28 cellular contexts compared by ENCODE assay signal in the genomic region with DNA sequence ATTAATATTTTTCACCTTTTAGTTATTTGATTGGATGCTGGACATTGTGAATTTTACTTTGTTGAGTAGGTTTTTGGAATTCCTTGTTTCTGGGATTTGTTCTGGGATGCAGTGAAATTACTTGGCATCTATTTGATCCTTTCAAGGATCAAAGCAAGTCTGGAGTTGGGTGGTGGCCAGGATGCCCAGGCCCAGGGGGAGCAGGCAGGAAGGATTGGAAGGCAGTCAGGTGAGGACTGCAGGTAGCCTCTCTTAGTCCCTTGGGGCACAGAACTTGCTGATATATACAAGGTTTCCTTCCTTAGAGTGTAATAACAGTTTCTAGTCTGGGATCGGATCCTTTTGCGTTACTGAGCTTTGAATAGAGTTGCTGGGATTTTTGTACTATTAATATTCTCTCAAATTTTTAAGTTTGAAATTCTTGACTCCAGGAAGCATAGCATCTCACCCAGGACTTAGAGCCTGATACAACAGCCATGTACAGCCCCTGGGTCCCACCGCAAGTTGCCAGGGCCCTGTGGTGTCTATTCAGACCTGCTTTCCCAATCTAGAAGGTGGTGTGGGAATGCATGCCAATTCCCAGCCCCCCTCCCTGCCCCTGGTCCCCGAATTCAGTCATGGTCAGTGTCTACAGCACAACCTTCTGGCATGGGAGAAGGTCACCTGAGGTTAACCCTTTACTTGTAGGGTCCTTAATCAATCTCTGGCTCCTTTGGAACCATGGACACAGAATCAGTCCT.
"Had no signal": no experiment of that assay in that cellular context is flagged by ENCODE, and none has a peak within 500 bp of the region (broad histone marks: within the 10 kb centered on the region; RNA-seq: fewer than 3 reads in every experiment).

No MANE protein-coding gene starts in this region.

- H3K4me2 ChIP-seq: KMS-11, PC-9 had no signal

- H3K4me3 Mint-ChIP-seq: activated B cell treated with CpG ODN at 0.5 μM for 24 hours; activated CD4-positive, alpha-beta T cell treated with anti-CD3 and anti-CD28 coated beads, Interleukin-2, amount 10 ng/mL, durations not matched to agents 24 days and 14 days; activated CD8-positive, alpha-beta memory T cell treated with anti-CD3 and anti-CD28 coated beads, Interleukin-2, amount 10 ng/mL, durations not matched to agents 7 days and 5 days; activated naive CD8-positive, alpha-beta T cell treated with anti-CD3 and anti-CD28 coated beads, Interleukin-2, amount 50 U/mL, for 24 hours; activated T-cell treated with anti-CD3 and anti-CD28 coated beads, Interleukin-2, amount 50 U/mL, for 24 hours; activated T-helper 1 cell treated with anti-CD3 and anti-CD28 coated beads, Interleukin-12 subunit alpha, Interleukin-12 subunit beta, Interleukin-2, Interleukin-4 antibody, amounts not matched to agents 30 ng/mL and 10 ng/mL and 1 ng/mL, durations not matched to agents 14 hours and 24 hours and 36 hours; central memory CD8-positive, alpha-beta T cell; IgD-negative memory B cell; T-helper 17 cell had no signal

- H3K9ac ChIP-seq: KMS-11 had no signal

- H3K4me3 ChIP-seq: ascending aorta, body of pancreas, MG63, PC-9 had no signal

- H3K9me3 Mint-ChIP-seq: activated B cell treated with CpG ODN at 0.5 μM for 24 hours; activated CD4-positive, alpha-beta T cell treated with anti-CD3 and anti-CD28 coated beads, Interleukin-2, amount 10 ng/mL, durations not matched to agents 24 days and 14 days; activated naive CD4-positive, alpha-beta T cell treated with anti-CD3 and anti-CD28 coated beads, Interleukin-2, amount 50 U/mL, for 72 hours; activated naive CD8-positive, alpha-beta T cell treated with anti-CD3 and anti-CD28 coated beads, Interleukin-2, amount 50 U/mL, for 24 hours; activated T-cell treated with anti-CD3 and anti-CD28 coated beads, Interleukin-2, amount 50 U/mL, for 24 hours; activated T-helper 1 cell treated with anti-CD3 and anti-CD28 coated beads, Interleukin-12 subunit alpha, Interleukin-12 subunit beta, Interleukin-2, Interleukin-4 antibody, amounts not matched to agents 30 ng/mL and 10 ng/mL and 1 ng/mL, durations not matched to agents 14 hours and 24 hours and 36 hours; IgD-negative memory B cell had no signal

- H3K27me3 ChIP-seq: ascending aorta, body of pancreas, MG63 had no signal

- H3K27me3 Mint-ChIP-seq: activated B cell treated with CpG ODN at 0.5 μM for 24 hours; activated CD4-positive, alpha-beta T cell treated with anti-CD3 and anti-CD28 coated beads, Interleukin-2, amount 10 ng/mL, durations not matched to agents 24 days and 14 days; activated CD8-positive, alpha-beta memory T cell treated with anti-CD3 and anti-CD28 coated beads, Interleukin-2, amount 10 ng/mL, durations not matched to agents 7 days and 5 days; activated naive CD8-positive, alpha-beta T cell treated with anti-CD3 and anti-CD28 coated beads, Interleukin-2, amount 50 U/mL, for 24 hours; activated T-cell treated with anti-CD3 and anti-CD28 coated beads, Interleukin-2, amount 50 U/mL, for 24 hours; central memory CD8-positive, alpha-beta T cell; IgD-negative memory B cell; T-helper 17 cell had no signal

- H3K27ac Mint-ChIP-seq: activated B cell treated with CpG ODN at 0.5 μM for 24 hours; activated CD4-positive, alpha-beta T cell treated with anti-CD3 and anti-CD28 coated beads, Interleukin-2, amount 10 ng/mL, durations not matched to agents 24 days and 14 days; activated CD8-positive, alpha-beta memory T cell treated with anti-CD3 and anti-CD28 coated beads, Interleukin-2, amount 10 ng/mL, durations not matched to agents 7 days and 5 days; activated naive CD4-positive, alpha-beta T cell treated with anti-CD3 and anti-CD28 coated beads, Interleukin-2, amount 50 U/mL, for 72 hours; activated naive CD8-positive, alpha-beta T cell treated with anti-CD3 and anti-CD28 coated beads, Interleukin-2, amount 50 U/mL, for 24 hours; activated T-cell treated with anti-CD3 and anti-CD28 coated beads, Interleukin-2, amount 50 U/mL, for 24 hours; activated T-helper 1 cell treated with anti-CD3 and anti-CD28 coated beads, Interleukin-12 subunit alpha, Interleukin-12 subunit beta, Interleukin-2, Interleukin-4 antibody, amounts not matched to agents 30 ng/mL and 10 ng/mL and 1 ng/mL, durations not matched to agents 14 hours and 24 hours and 36 hours; T-helper 17 cell had no signal

- DNase-seq: activated B cell treated with CpG ODN at 0.5 μM for 24 hours; activated CD4-positive, alpha-beta T cell treated with anti-CD3 and anti-CD28 coated beads for 1 hour; activated CD4-positive, alpha-beta T cell treated with anti-CD3 and anti-CD28 coated beads, Interleukin-2, amount 10 ng/mL, durations not matched to agents 24 days and 14 days; activated CD4-positive, alpha-beta T cell treated with anti-CD3 and anti-CD28 coated beads, Interleukin-2, amount 50 U/mL, for 48 hours; activated CD8-positive, alpha-beta memory T cell treated with anti-CD3 and anti-CD28 coated beads, Interleukin-2, amount 10 ng/mL, durations not matched to agents 7 days and 5 days; activated effector memory CD4-positive, alpha-beta T cell treated with anti-CD3 and anti-CD28 coated beads, Interleukin-2, amount 50 U/mL, for 16 hours; activated naive CD4-positive, alpha-beta T cell treated with Interleukin-2 at 50 U/mL for 16 hours; activated naive CD8-positive, alpha-beta T cell treated with anti-CD3 and anti-CD28 coated beads, Interleukin-2, amount 50 U/mL, for 24 hours; activated T-cell treated with anti-CD3 and anti-CD28 coated beads, Interleukin-2, amount 50 U/mL, for 24 hours; amniotic stem cell; body of pancreas; MG63; MV-4-11; NCI-H1105; NCI-H1436; NCI-H1694 treated with DMSO at 0.1 percent for 48 hours; NCI-H2029 treated with DMSO at 0.1 percent for 48 hours; NCI-H526 treated with DMSO at 0.1 percent for 48 hours; PC-9; SHP77 treated with DMSO at 0.1 percent for 48 hours; T-helper 17 cell; T-helper 9 cell had no signal

- H3K9me3 ChIP-seq: ascending aorta, body of pancreas, MG63 had no signal

- H3K27ac ChIP-seq: ascending aorta, body of pancreas, KMS-11, PC-9 had no signal

- H3K36me3 ChIP-seq: MG63 had no signal

- H3K36me3 Mint-ChIP-seq: activated naive CD4-positive, alpha-beta T cell treated with anti-CD3 and anti-CD28 coated beads, Interleukin-2, amount 50 U/mL, for 72 hours had no signal

- ATAC-seq: activated CD8-positive, alpha-beta memory T cell treated with anti-CD3 and anti-CD28 coated beads, Interleukin-2, amount 10 ng/mL, durations not matched to agents 7 days and 5 days; activated naive CD4-positive, alpha-beta T cell treated with anti-CD3 and anti-CD28 coated beads, Interleukin-2, amount 50 U/mL, for 72 hours; activated naive CD8-positive, alpha-beta T cell treated with anti-CD3 and anti-CD28 coated beads, Interleukin-2, amount 50 U/mL, for 24 hours; body of pancreas; T-helper 17 cell had no signal
